Comparison of ENCODE assay signal across 25 cellular contexts in genomic region chr10:48763403-48763802, GRCh38.
DNase-seq lines count a peak whose midpoint lies in the region; ATAC-seq, FAIRE-seq and TF ChIP-seq lines count a peak whose summit lies in the region.
"Had no signal": no experiment of that assay in that cellular context is flagged by ENCODE, and none has a peak within 500 bp of the region (broad histone marks: within the 10 kb centered on the region; RNA-seq: fewer than 3 reads in every experiment).

No MANE protein-coding gene starts in this region.

- H3K9ac ChIP-seq in HepG2 (ENCODE audit: insufficient read depth, low read depth, low read length): no peak overlapping the region
- H3K9ac ChIP-seq: BLaER1 treated with 17β-estradiol and CSF1 and Interleukin-3, amounts not matched to agents 10 nM and 100 nM had no signal

- H3K4me2 ChIP-seq in HepG2 (ENCODE audit: low read depth, low read length): no peak overlapping the region
- H3K4me2 ChIP-seq: BLaER1 treated with 17β-estradiol and CSF1 and Interleukin-3, amounts not matched to agents 10 nM and 100 nM had no signal

- H3K27ac ChIP-seq in HepG2 (ENCODE audit: extremely low read length, insufficient read depth, low read length): no peak overlapping the region
- H3K27ac ChIP-seq in right lobe of liver: no peak overlapping the region
- H3K27ac ChIP-seq in Peyer's patch: no peak overlapping the region
- H3K27ac ChIP-seq: BLaER1 treated with 17β-estradiol and CSF1 and Interleukin-3, amounts not matched to agents 10 nM and 100 nM; C4-2B had no signal

- H3K4me3 Mint-ChIP-seq in osteocyte (ENCODE audit: unreplicated experiment): no peak overlapping the region
- H3K4me3 Mint-ChIP-seq: B cell; CD4-positive, alpha-beta T cell; CD8-positive, alpha-beta T cell had no signal

- H3K9me3 ChIP-seq in HepG2 (ENCODE audit: low read length) (no peaks in the 10 kb centered on the region), right lobe of liver (no peaks in the 10 kb centered on the region), Peyer's patch (no peaks in the 10 kb centered on the region)
- H3K9me3 ChIP-seq: BLaER1 treated with 17β-estradiol and CSF1 and Interleukin-3, amounts not matched to agents 10 nM and 100 nM; Caco-2 had no signal

- no peak for ATAC-seq in HepG2
- ATAC-seq in right lobe of liver: no peak
- no peak for ATAC-seq in HG03139 (IDR thresholded peaks at IDR 0.05; ENCODE audit: unreplicated experiment)
- ATAC-seq: CD8-positive, alpha-beta T cell; GM12878 had no signal

- peaks cover 11% of the 10 kb centered on the region for H3K27me3 Mint-ChIP-seq in osteocyte (ENCODE audit: unreplicated experiment)
- H3K27me3 Mint-ChIP-seq: B cell had no signal

- H3K4me3 ChIP-seq in HepG2 (replicated peaks in 1 of 3; ENCODE audit: insufficient read depth in 1 of 3, low read depth in 2 of 3, low read length in 3 of 3) (no peak overlapping the region), right lobe of liver (no peak overlapping the region), Peyer's patch (no peak overlapping the region)
- H3K4me3 ChIP-seq: BLaER1 treated with 17β-estradiol and CSF1 and Interleukin-3, amounts not matched to agents 10 nM and 100 nM; GM12878 had no signal

- H3K4me1 Mint-ChIP-seq in osteocyte (ENCODE audit: unreplicated experiment): no peaks in the 10 kb centered on the region

- POLR2A ChIA-PET in HepG2 (lab: Yijun Ruan, JAX): no interaction called here

- no peak for TF ChIP-seq RAD21 in HepG2 (CRISPR knock-in tag; IDR thresholded peaks at IDR 0.05)

- TF ChIP-seq CTCF in HepG2 (CRISPR knock-in tag; IDR thresholded peaks at IDR 0.05) (no peak), right lobe of liver (IDR thresholded peaks at IDR 0.05) (no peak), osteocyte (IDR thresholded peaks at IDR 0.05) (no peak), Peyer's patch (IDR thresholded peaks at IDR 0.05) (no peak)

- no peak overlapping the region for H3K27ac Mint-ChIP-seq in osteocyte (ENCODE audit: unreplicated experiment)
- H3K27ac Mint-ChIP-seq: B cell; CD4-positive, alpha-beta T cell; CD8-positive, alpha-beta T cell had no signal

- intact Hi-C loops in HepG2 (cut with micrococcal nuclease; ENCODE audit: unreplicated experiment): no loop called here
- intact Hi-C loops in right lobe of liver (cut with DNase I): no loop called here

- no peaks in the 10 kb centered on the region for H4K20me1 ChIP-seq in HepG2 (ENCODE audit: insufficient read depth, low read length)

- TF ChIP-seq POLR2A in HepG2 (IDR thresholded peaks at IDR 0.05; ENCODE audit: insufficient read depth in 1 of 2, low read depth in 2 of 2, low read length in 2 of 2): no peak
- no peak for TF ChIP-seq POLR2A in right lobe of liver (IDR thresholded peaks at IDR 0.05)
- no peak for TF ChIP-seq POLR2A in Peyer's patch (IDR thresholded peaks at IDR 0.05)

- no peaks in the 10 kb centered on the region for H3K36me3 Mint-ChIP-seq in osteocyte (ENCODE audit: unreplicated experiment)
- H3K36me3 Mint-ChIP-seq: CD8-positive, alpha-beta T cell had no signal

- no peaks in the 10 kb centered on the region for H3K9me3 Mint-ChIP-seq in osteocyte (ENCODE audit: unreplicated experiment)
- H3K9me3 Mint-ChIP-seq: CD4-positive, alpha-beta T cell; CD8-positive, alpha-beta T cell had no signal

- H3K27me3 ChIP-seq in HepG2 (ENCODE audit: control insufficient read depth in 1 of 2, insufficient read depth in 2 of 2, low read length in 2 of 2) (0 out of 5 replicates have a peak, but pooled peaks cover 2 to 5% of the 10 kb centered on the region in 2 experiments), right lobe of liver (no peaks in the 10 kb centered on the region), Peyer's patch (no peaks in the 10 kb centered on the region)
- H3K27me3 ChIP-seq: BLaER1 treated with 17β-estradiol and CSF1 and Interleukin-3, amounts not matched to agents 10 nM and 100 nM had no signal

- DNase-seq in HepG2 (ENCODE audit: low spot score): no peak
- no peak for DNase-seq in right lobe of liver
- peak; percentile 28 for DNase-seq in SK-N-DZ (ENCODE audit: low spot score)
- DNase-seq in ecto neural progenitor cell (ENCODE audit: low spot score): peak; percentile 10
- DNase-seq in osteocyte (ENCODE audit: extremely low spot score, unreplicated experiment): peak; percentile 56
- DNase-seq in DMS79 (lab: John Stamatoyannopoulos, UW): no peak
- no peak for DNase-seq in Peyer's patch
- DNase-seq: 8988T; AML-193; Caco-2; Calu3; CD4-positive, alpha-beta T cell; CD8-positive, alpha-beta T cell; DND-41; EL; GDM1 had no signal

- H3K36me3 ChIP-seq in HepG2 (replicated peaks in 1 of 2; ENCODE audit: control insufficient read depth in 1 of 2, insufficient read depth in 2 of 2, low read length in 2 of 2) (no peaks in the 10 kb centered on the region), right lobe of liver (no peaks in the 10 kb centered on the region), Peyer's patch (no peaks in the 10 kb centered on the region)

- CTCF ChIA-PET in HepG2 (lab: Yijun Ruan, JAX; ENCODE audit: low intra/inter-chr PET ratio, low total read pairs): no interaction called here

- BruUV-seq in HepG2 (replicated peaks; lab: Mats Ljungman, UMichigan): no TSS peak

- no peak for FAIRE-seq in HepG2 (lab: Jason Lieb, UNC)
- FAIRE-seq: A204.1, D721Med, GM12878, GM12892, GM18507 had no signal

- H3K79me2 ChIP-seq in HepG2 (ENCODE audit: insufficient read depth, low read length): no peaks in the 10 kb centered on the region

- in situ Hi-C loops in HepG2 (cut with HindIII; ENCODE audit: extremely low pct_ligation_motif_present, low pct_unique_long_range_greater_than_20kb): no loop called here

- no peak overlapping the region for H2AFZ ChIP-seq in HepG2 (ENCODE audit: low read length)

- H3K4me1 ChIP-seq in HepG2 (ENCODE audit: insufficient read depth, low read length) (no peaks in the 10 kb centered on the region), right lobe of liver (no peaks in the 10 kb centered on the region), Peyer's patch (no peaks in the 10 kb centered on the region)
- H3K4me1 ChIP-seq: Caco-2 had no signal

- TF ChIP-seq EP300 in HepG2 (IDR thresholded peaks at IDR 0.05; ENCODE audit: low read depth in 2 of 2, low read length in 2 of 2) (no peak), HepG2 (CRISPR knock-in tag; IDR thresholded peaks at IDR 0.05; ENCODE audit: borderline replicate concordance) (no peak)

- 19% methylated on average over 3 of the region's 4 CpGs for WGBS in HepG2 (ENCODE audit: low lambda C conversion rate)
- 80% methylated on average over 4 of the region's 4 CpGs for WGBS in right lobe of liver (ENCODE audit: insufficient coverage, low coverage, low lambda C conversion rate, missing lambda C conversion rate)

TF ChIP-seq in HepG2, 621 proteins besides CTCF, POLR2A, EP300 and RAD21:
- TF ChIP-seq SIX4 (CRISPR knock-in tag; IDR thresholded peaks at IDR 0.05) (no peak), MAFK (conservative IDR thresholded peaks at IDR 0.05 in 1 of 2, IDR thresholded peaks at IDR 0.05 in 1 of 2; ENCODE audit: low read length in 2 of 2) (peak; percentile 38 to 59; a peak in 2 of 4 replicates), MAFF (IDR thresholded peaks at IDR 0.05; ENCODE audit: low read depth, low read length) (peak; percentile 28; the same call in 1 of the 2 replicates), ZNF496 (CRISPR knock-in tag; IDR thresholded peaks at IDR 0.05; ENCODE audit: insufficient replicate concordance) (no peak), SMARCE1 (IDR thresholded peaks at IDR 0.05; ENCODE audit: borderline replicate concordance) (no peak)
- TF ChIP-seq, protein P1, sequence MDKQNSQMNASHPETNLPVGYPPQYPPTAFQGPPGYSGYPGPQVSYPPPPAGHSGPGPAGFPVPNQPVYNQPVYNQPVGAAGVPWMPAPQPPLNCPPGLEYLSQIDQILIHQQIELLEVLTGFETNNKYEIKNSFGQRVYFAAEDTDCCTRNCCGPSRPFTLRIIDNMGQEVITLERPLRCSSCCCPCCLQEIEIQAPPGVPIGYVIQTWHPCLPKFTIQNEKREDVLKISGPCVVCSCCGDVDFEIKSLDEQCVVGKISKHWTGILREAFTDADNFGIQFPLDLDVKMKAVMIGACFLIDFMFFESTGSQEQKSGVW (CRISPR knock-in tag; IDR thresholded peaks at IDR 0.05; ENCODE audit: borderline replicate concordance): no peak

Comparison
In these comparisons a context has a peak if more than half of its experiments do, and no peak if none do; other contexts are left out.
1. DNase-seq: peak in SK-N-DZ (single experiment), ecto neural progenitor cell (single experiment) and osteocyte (single experiment); none in HepG2 (single experiment), right lobe of liver (0 of 3), DMS79 (single experiment) and Peyer's patch (0 of 3).